23 cellular contexts compared by ENCODE assay signal in genomic region chr5:103646698-103647614, GRCh38.
"Had no signal": no experiment of that assay in that cellular context is flagged by ENCODE, and none has a peak within 500 bp of the region (broad histone marks: within the 10 kb centered on the region; RNA-seq: fewer than 3 reads in every experiment).

No MANE protein-coding gene starts in this region.

- H3K27ac ChIP-seq: colonic mucosa, dorsolateral prefrontal cortex, esophagus muscularis mucosa, gastrocnemius medialis, left lung, testis, vagina had no signal

- DNase-seq: activated CD4-positive, alpha-beta memory T cell treated with anti-CD3 and anti-CD28 coated beads for 36 hours; activated CD4-positive, alpha-beta T cell treated with anti-CD3 and anti-CD28 coated beads for 48 hours; activated effector memory CD4-positive, alpha-beta T cell treated with Interleukin-2 at 50 U/mL for 16 hours; activated naive CD4-positive, alpha-beta T cell treated with anti-CD3 and anti-CD28 coated beads for 36 hours; activated naive CD8-positive, alpha-beta T cell treated with anti-CD3 and anti-CD28 coated beads, Interleukin-2, amount 10 ng/mL, durations not matched to agents 7 days and 5 days; activated T-cell treated with anti-CD3 and anti-CD28 coated beads, Interleukin-2, amount 50 U/mL, for 72 hours; amniotic stem cell; colonic mucosa; dorsolateral prefrontal cortex; effector memory CD8-positive, alpha-beta T cell; gastrocnemius medialis; hypothalamus; kidney glomerular epithelial cell; left lung; naive thymus-derived CD8-positive, alpha-beta T cell; small intestine; testis had no signal

- H3K4me1 Mint-ChIP-seq: activated naive CD8-positive, alpha-beta T cell treated with anti-CD3 and anti-CD28 coated beads, Interleukin-2, amount 10 ng/mL, durations not matched to agents 7 days and 5 days; naive thymus-derived CD8-positive, alpha-beta T cell; stimulated activated memory B cell treated with anti-CD40 and anti-IgM and Interleukin-4, amounts not matched to agents 10 μg/mL and 1 μg/mL and 100 μg/mL, for 72 hours had no signal

- H3K27me3 Mint-ChIP-seq: activated naive CD8-positive, alpha-beta T cell treated with anti-CD3 and anti-CD28 coated beads, Interleukin-2, amount 10 ng/mL, durations not matched to agents 7 days and 5 days; effector memory CD8-positive, alpha-beta T cell; stimulated activated memory B cell treated with anti-CD40 and anti-IgM and Interleukin-4, amounts not matched to agents 10 μg/mL and 1 μg/mL and 100 μg/mL, for 72 hours had no signal

- H3K4me1 ChIP-seq: colonic mucosa, esophagus muscularis mucosa, gastrocnemius medialis, left lung, testis, vagina had no signal

- H3K4me3 Mint-ChIP-seq: activated CD4-positive, alpha-beta memory T cell treated with anti-CD3 and anti-CD28 coated beads for 36 hours; activated naive CD4-positive, alpha-beta T cell treated with anti-CD3 and anti-CD28 coated beads for 36 hours; activated naive CD8-positive, alpha-beta T cell treated with anti-CD3 and anti-CD28 coated beads, Interleukin-2, amount 10 ng/mL, durations not matched to agents 7 days and 5 days; activated T-cell treated with anti-CD3 and anti-CD28 coated beads, Interleukin-2, amount 50 U/mL, for 72 hours; effector memory CD8-positive, alpha-beta T cell; naive thymus-derived CD8-positive, alpha-beta T cell; stimulated activated memory B cell treated with anti-CD40 and anti-IgM and Interleukin-4, amounts not matched to agents 10 μg/mL and 1 μg/mL and 100 μg/mL, for 72 hours; type B pancreatic cell had no signal

- H3K9me3 ChIP-seq: colonic mucosa, esophagus muscularis mucosa, gastrocnemius medialis, left lung, testis, vagina had no signal

- H3K9me3 Mint-ChIP-seq: activated CD4-positive, alpha-beta memory T cell treated with anti-CD3 and anti-CD28 coated beads for 36 hours; activated naive CD8-positive, alpha-beta T cell treated with anti-CD3 and anti-CD28 coated beads, Interleukin-2, amount 10 ng/mL, durations not matched to agents 7 days and 5 days had no signal

- H3K4me3 ChIP-seq: colonic mucosa, dorsolateral prefrontal cortex, esophagus muscularis mucosa, gastrocnemius medialis, left lung, lung, testis, vagina had no signal

- H3K36me3 ChIP-seq: colonic mucosa, esophagus muscularis mucosa, gastrocnemius medialis, left lung, vagina had no signal

- H3K36me3 Mint-ChIP-seq: activated CD4-positive, alpha-beta memory T cell treated with anti-CD3 and anti-CD28 coated beads for 36 hours; activated naive CD8-positive, alpha-beta T cell treated with anti-CD3 and anti-CD28 coated beads, Interleukin-2, amount 10 ng/mL, durations not matched to agents 7 days and 5 days; naive thymus-derived CD8-positive, alpha-beta T cell; stimulated activated memory B cell treated with anti-CD40 and anti-IgM and Interleukin-4, amounts not matched to agents 10 μg/mL and 1 μg/mL and 100 μg/mL, for 72 hours; type B pancreatic cell had no signal

- H3K27ac Mint-ChIP-seq: activated CD4-positive, alpha-beta memory T cell treated with anti-CD3 and anti-CD28 coated beads for 36 hours; activated naive CD4-positive, alpha-beta T cell treated with anti-CD3 and anti-CD28 coated beads for 36 hours; activated naive CD8-positive, alpha-beta T cell treated with anti-CD3 and anti-CD28 coated beads, Interleukin-2, amount 10 ng/mL, durations not matched to agents 7 days and 5 days; activated T-cell treated with anti-CD3 and anti-CD28 coated beads, Interleukin-2, amount 50 U/mL, for 72 hours; effector memory CD8-positive, alpha-beta T cell; naive thymus-derived CD8-positive, alpha-beta T cell; stimulated activated memory B cell treated with anti-CD40 and anti-IgM and Interleukin-4, amounts not matched to agents 10 μg/mL and 1 μg/mL and 100 μg/mL, for 72 hours; type B pancreatic cell had no signal

- H3K27me3 ChIP-seq: colonic mucosa, dorsolateral prefrontal cortex, esophagus muscularis mucosa, gastrocnemius medialis, left lung, testis, vagina had no signal

- ATAC-seq: activated T-cell treated with anti-CD3 and anti-CD28 coated beads, Interleukin-2, amount 50 U/mL, for 72 hours; effector memory CD8-positive, alpha-beta T cell; gastrocnemius medialis; left lung; naive thymus-derived CD8-positive, alpha-beta T cell; sciatic nerve; stimulated activated memory B cell treated with anti-CD40 and anti-IgM and Interleukin-4, amounts not matched to agents 10 μg/mL and 1 μg/mL and 100 μg/mL, for 72 hours had no signal
